In genomic region chr16:21279501-21279900, GRCh38 we compare ENCODE assay signal across 29 cellular contexts. TPM values are rescaled to one million over a fixed set of nuclear protein-coding genes. Genes with fewer than 3 reads are reported as not detected.
"Had no signal": no experiment of that assay in that cellular context is flagged by ENCODE, and none has a peak within 500 bp of the region (broad histone marks: within the 10 kb centered on the region; RNA-seq: fewer than 3 reads in every experiment).

No MANE protein-coding gene starts in this region.

- H3K4me2 ChIP-seq: neural progenitor cell had no signal

- H3K4me3 ChIP-seq: colonic mucosa, heart left ventricle, left lung, lung, neural progenitor cell, prostate gland, right lobe of liver, spleen, testis, tibial nerve, upper lobe of right lung, vagina had no signal

- H3K9ac ChIP-seq: neural progenitor cell, parathyroid adenoma had no signal

- H3K36me3 Mint-ChIP-seq: neural progenitor cell had no signal

- H3K27ac Mint-ChIP-seq: natural killer cell treated with Interleukin-12 subunit alpha and Interleukin-12 subunit beta and Interleukin-15 and Interleukin-18, amount 100 ng/mL, for 72 hours; neural progenitor cell; stimulated activated memory B cell treated with anti-CD40 and anti-IgM and Interleukin-4, amounts not matched to agents 10 μg/mL and 1 μg/mL and 100 μg/mL, for 72 hours; stimulated activated naive CD8-positive, alpha-beta T cell treated with anti-CD3 and anti-CD28 coated beads, Interleukin-15, Interleukin-2, amounts not matched to agents 100 ng/mL and 50 ng/mL, for 24 hours had no signal

- H3K4me1 ChIP-seq: neural progenitor cell, parathyroid adenoma, prostate gland had no signal

- H3K79me2 ChIP-seq: parathyroid adenoma had no signal

- H3K9me3 Mint-ChIP-seq: natural killer cell treated with Interleukin-12 subunit alpha and Interleukin-12 subunit beta and Interleukin-15 and Interleukin-18, amount 100 ng/mL, for 72 hours; neural progenitor cell; stimulated activated naive CD8-positive, alpha-beta T cell treated with anti-CD3 and anti-CD28 coated beads, Interleukin-15, Interleukin-2, amounts not matched to agents 100 ng/mL and 50 ng/mL, for 24 hours had no signal

- H3K36me3 ChIP-seq: colonic mucosa, left lung, neural progenitor cell, prostate gland, right lobe of liver, spleen, tibial nerve, upper lobe of right lung, vagina had no signal

- H2AFZ ChIP-seq: neural progenitor cell, parathyroid adenoma had no signal

- H3K4me3 Mint-ChIP-seq: natural killer cell treated with Interleukin-12 subunit alpha and Interleukin-12 subunit beta and Interleukin-15 and Interleukin-18, amount 100 ng/mL, for 72 hours; neural progenitor cell; stimulated activated memory B cell treated with anti-CD40 and anti-IgM and Interleukin-4, amounts not matched to agents 10 μg/mL and 1 μg/mL and 100 μg/mL, for 72 hours; stimulated activated naive CD8-positive, alpha-beta T cell treated with anti-CD3 and anti-CD28 coated beads, Interleukin-15, Interleukin-2, amounts not matched to agents 100 ng/mL and 50 ng/mL, for 24 hours had no signal

- H3K27me3 ChIP-seq: right lobe of liver, testis, vagina had no signal

- H3K9me3 ChIP-seq: colonic mucosa, heart left ventricle, left lung, prostate gland, right lobe of liver, testis, upper lobe of right lung, vagina had no signal

- H3K27ac ChIP-seq: colonic mucosa, left lung, neural progenitor cell, parathyroid adenoma, prostate gland, right lobe of liver, spleen, testis, tibial nerve, upper lobe of right lung, vagina had no signal

- DNase-seq: colonic mucosa; dermis blood vessel endothelial cell; erythroblast; heart left ventricle; islet precursor cell; left lung; mesenchymal stem cell; midbrain; right lobe of liver; spleen; stimulated activated CD4-positive, alpha-beta T cell treated with anti-CD3 and anti-CD28 coated beads, Interleukin-15, amount 100 ng/mL, for 24 hours; stimulated activated CD4-positive, alpha-beta T cell treated with anti-CD3 and anti-CD28 coated beads, Interleukin-1b, Interleukin-23, amount 100 ng/mL, for 48 hours; stimulated activated CD4-positive, alpha-beta T cell treated with anti-CD3 and anti-CD28 coated beads, Interleukin-4, amount 100 ng/mL, for 24 hours; upper lobe of right lung had no signal

RNA-seq across cellular contexts. Expression of gene CRYM, which starts 1.4 kb away (rescaled TPM):
- total RNA-seq: dermis blood vessel endothelial cell; natural killer cell treated with Interleukin-12 subunit alpha and Interleukin-12 subunit beta and Interleukin-15 and Interleukin-18, amount 100 ng/mL, for 72 hours; skeletal muscle tissue; tibial nerve had no signal

RNA-seq across cellular contexts. Expression of gene ANKS4B, which starts 46.0 kb away (rescaled TPM):
- total RNA-seq: dermis blood vessel endothelial cell; glomerular endothelial cell; heart left ventricle; left lung; natural killer cell treated with Interleukin-12 subunit alpha and Interleukin-12 subunit beta and Interleukin-15 and Interleukin-18, amount 100 ng/mL, for 72 hours; omental fat pad; prostate gland; renal cortical epithelial cell; skeletal muscle tissue; spleen; subcutaneous adipose tissue; upper lobe of right lung; vagina had no signal
- polyA plus RNA-seq: heart left ventricle, lung had no signal
